ENCODE assay signal across 20 cellular contexts in genomic region chr2:196515608-196516007, GRCh38.
"Had no signal": no experiment of that assay in that cellular context is flagged by ENCODE, and none has a peak within 500 bp of the region (broad histone marks: within the 10 kb centered on the region; RNA-seq: fewer than 3 reads in every experiment).

No MANE protein-coding gene starts in this region.

- H3K27me3 ChIP-seq: colonic mucosa, neutrophil, right lobe of liver, testis, uterus had no signal

- H3K9me3 ChIP-seq: colonic mucosa, mucosa of descending colon, neutrophil, right lobe of liver, testis, uterus had no signal

- ATAC-seq: activated CD8-positive, alpha-beta memory T cell treated with anti-CD3 and anti-CD28 coated beads, Interleukin-2, amount 10 ng/mL, durations not matched to agents 7 days and 5 days; activated CD8-positive, alpha-beta T cell treated with anti-CD3 and anti-CD28 coated beads, Interleukin-2, amount 10 ng/mL, durations not matched to agents 7 days and 5 days; activated naive CD4-positive, alpha-beta T cell treated with anti-CD3 and anti-CD28 coated beads, Interleukin-2, amount 50 U/mL, for 72 hours; mucosa of descending colon; right lobe of liver; stimulated activated naive CD8-positive, alpha-beta T cell treated with anti-CD3 and anti-CD28 coated beads, Interleukin-15, Interleukin-2, amounts not matched to agents 100 U/mL and 50 U/mL, for 24 hours had no signal

- H3K36me3 ChIP-seq: colonic mucosa, neutrophil, right lobe of liver, uterus had no signal

- H3K4me1 Mint-ChIP-seq: activated B cell treated with CpG ODN at 0.5 μM for 24 hours; activated CD8-positive, alpha-beta memory T cell treated with anti-CD3 and anti-CD28 coated beads, Interleukin-2, amount 10 ng/mL, durations not matched to agents 7 days and 5 days had no signal

- DNase-seq: activated B cell treated with CpG ODN at 0.5 μM for 24 hours; activated CD8-positive, alpha-beta memory T cell treated with anti-CD3 and anti-CD28 coated beads, Interleukin-2, amount 10 ng/mL, durations not matched to agents 7 days and 5 days; activated CD8-positive, alpha-beta T cell treated with anti-CD3 and anti-CD28 coated beads, Interleukin-2, amount 10 ng/mL, durations not matched to agents 7 days and 5 days; activated naive CD4-positive, alpha-beta T cell; activated T-cell treated with anti-CD3 and anti-CD28 coated beads, Interleukin-2, amount 50 U/mL, for 48 hours; colonic mucosa; effector CD8-positive, alpha-beta T cell; foreskin fibroblast; mucosa of descending colon; right lobe of liver; stimulated activated CD4-positive, alpha-beta T cell treated with anti-CD3 and anti-CD28 coated beads, Interleukin-4, amount 100 ng/mL, for 1 hour; stimulated activated naive CD8-positive, alpha-beta T cell treated with anti-CD3 and anti-CD28 coated beads, Interleukin-15, Interleukin-2, amounts not matched to agents 100 U/mL and 50 U/mL, for 24 hours; T-helper 1 cell; testis; trophoblast cell; uterus had no signal

- H3K4me3 ChIP-seq: colonic mucosa, mucosa of descending colon, right lobe of liver, testis, uterus had no signal

- H3K9me3 Mint-ChIP-seq: activated B cell treated with CpG ODN at 0.5 μM for 24 hours; activated naive CD4-positive, alpha-beta T cell treated with anti-CD3 and anti-CD28 coated beads, Interleukin-2, amount 50 U/mL, for 72 hours; natural killer cell treated with Interleukin-12 subunit alpha and Interleukin-12 subunit beta and Interleukin-15 and Interleukin-18, amount 100 ng/mL, for 72 hours; T-helper 2 cell treated with Interferon-gamma antibody and Interleukin-4, amounts not matched to agents 5 μg/mL and 100 μg/mL, for 36 hours had no signal

- H3K27ac ChIP-seq: colonic mucosa, neutrophil, right lobe of liver, testis, uterus had no signal

- H3K4me3 Mint-ChIP-seq: activated B cell treated with CpG ODN at 0.5 μM for 24 hours; activated CD8-positive, alpha-beta memory T cell treated with anti-CD3 and anti-CD28 coated beads, Interleukin-2, amount 10 ng/mL, durations not matched to agents 7 days and 5 days; activated CD8-positive, alpha-beta T cell treated with anti-CD3 and anti-CD28 coated beads, Interleukin-2, amount 10 ng/mL, durations not matched to agents 7 days and 5 days; natural killer cell treated with Interleukin-12 subunit alpha and Interleukin-12 subunit beta and Interleukin-15 and Interleukin-18, amount 100 ng/mL, for 72 hours; T-helper 2 cell treated with Interferon-gamma antibody and Interleukin-4, amounts not matched to agents 5 μg/mL and 100 μg/mL, for 36 hours had no signal

- H3K27ac Mint-ChIP-seq: activated B cell treated with CpG ODN at 0.5 μM for 24 hours; activated CD8-positive, alpha-beta memory T cell treated with anti-CD3 and anti-CD28 coated beads, Interleukin-2, amount 10 ng/mL, durations not matched to agents 7 days and 5 days; activated CD8-positive, alpha-beta T cell treated with anti-CD3 and anti-CD28 coated beads, Interleukin-2, amount 10 ng/mL, durations not matched to agents 7 days and 5 days; activated naive CD4-positive, alpha-beta T cell treated with anti-CD3 and anti-CD28 coated beads, Interleukin-2, amount 50 U/mL, for 72 hours; natural killer cell treated with Interleukin-12 subunit alpha and Interleukin-12 subunit beta and Interleukin-15 and Interleukin-18, amount 100 ng/mL, for 72 hours; T-helper 2 cell treated with Interferon-gamma antibody and Interleukin-4, amounts not matched to agents 5 μg/mL and 100 μg/mL, for 36 hours had no signal

- H3K4me1 ChIP-seq: colonic mucosa, right lobe of liver, testis, uterus had no signal

- H3K36me3 Mint-ChIP-seq: activated CD8-positive, alpha-beta memory T cell treated with anti-CD3 and anti-CD28 coated beads, Interleukin-2, amount 10 ng/mL, durations not matched to agents 7 days and 5 days; activated naive CD4-positive, alpha-beta T cell treated with anti-CD3 and anti-CD28 coated beads, Interleukin-2, amount 50 U/mL, for 72 hours; natural killer cell treated with Interleukin-12 subunit alpha and Interleukin-12 subunit beta and Interleukin-15 and Interleukin-18, amount 100 ng/mL, for 72 hours had no signal
